ENCODE assay signal across 8 cellular contexts in the genomic region with DNA sequence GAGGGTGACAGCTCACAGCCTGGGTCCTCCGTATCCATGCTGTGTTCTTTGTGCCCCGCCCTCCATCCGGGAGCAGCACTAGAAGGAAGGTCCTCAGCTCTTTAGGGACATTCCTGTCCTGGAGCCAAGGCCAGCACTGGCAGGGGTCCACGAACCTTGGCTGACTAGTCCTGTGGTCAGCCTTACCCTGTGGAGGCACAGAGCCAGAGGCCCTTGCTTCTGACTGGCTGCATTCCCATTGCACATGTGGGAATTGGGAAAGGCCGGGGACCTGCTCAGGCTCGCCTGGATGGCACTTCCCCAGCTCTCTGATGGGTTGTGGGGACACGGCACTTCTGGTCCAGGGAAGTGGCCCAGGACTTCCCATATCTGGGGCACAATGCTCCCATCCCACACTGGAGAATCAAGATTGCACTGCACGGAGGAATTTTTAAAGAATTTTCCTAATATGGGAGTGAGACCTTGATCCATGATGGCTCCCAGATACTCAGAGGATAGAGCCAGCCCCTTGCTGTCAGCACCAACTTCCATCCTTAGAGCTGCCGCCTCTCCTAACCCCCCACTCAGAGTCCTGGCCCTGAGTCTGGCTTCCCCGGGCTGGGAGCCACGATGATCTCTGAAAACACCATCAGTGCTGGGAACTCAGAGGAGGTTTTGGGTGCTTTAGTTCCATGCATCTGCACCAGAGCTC. TPM values are rescaled to one million over a fixed set of nuclear protein-coding genes. Genes with fewer than 3 reads are reported as not detected.
DNase-seq lines count a peak whose midpoint lies in the region; TF ChIP-seq lines count a peak whose summit lies in the region.

No MANE protein-coding gene starts in this region.

- H3K36me3 ChIP-seq in MG63 = no peaks in the 10 kb centered on the region
- no peaks in the 10 kb centered on the region for H3K36me3 ChIP-seq in colonic mucosa
- no peaks in the 10 kb centered on the region for H3K36me3 ChIP-seq in tibial artery

- DNase-seq in MG63 = peak; percentile 96
- peak; percentile 64 for DNase-seq in colonic mucosa
- DNase-seq in lung microvascular endothelial cell (ENCODE audit: low read depth in 2 of 2) = peak; percentile 30 to 54
- DNase-seq in tibial artery = peak; percentile 97 to 99
- no peak for DNase-seq in activated CD4-positive, alpha-beta T cell treated with anti-CD3 and anti-CD28 coated beads for 48 hours
- DNase-seq in activated CD4-positive, CD25-positive, alpha-beta regulatory T cell treated with anti-CD3 and anti-CD28 coated beads, Interleukin-2, amount 50 U/mL, for 72 hours = no peak
- DNase-seq in NCI-H1694 treated with DMSO at 0.1 percent for 48 hours (lab: John Stamatoyannopoulos, UW) = no peak
- DNase-seq in activated T-cell treated with anti-CD3 and anti-CD28 coated beads, Interleukin-2, amount 50 U/mL, for 48 hours = no peak

- H3K4me3 ChIP-seq in MG63 (no peak overlapping the region), colonic mucosa (no peak overlapping the region), tibial artery (no peak overlapping the region)

- TF ChIP-seq CTCF in colonic mucosa (IDR thresholded peaks at IDR 0.05) (no peak), tibial artery (IDR thresholded peaks at IDR 0.05) (no peak)

- H3K9me3 ChIP-seq in MG63 (no peaks in the 10 kb centered on the region), colonic mucosa (no peaks in the 10 kb centered on the region), tibial artery (no peaks in the 10 kb centered on the region)

- H3K27ac ChIP-seq in colonic mucosa (peak overlapping the region; percentile 39), tibial artery (peak overlapping the region; percentile 74 to 78)

- H3K27me3 ChIP-seq in MG63 = no peaks in the 10 kb centered on the region
- no peaks in the 10 kb centered on the region for H3K27me3 ChIP-seq in colonic mucosa
- H3K27me3 ChIP-seq in tibial artery = no peaks in the 10 kb centered on the region

- peak overlapping the region in 1 of 2 donors; percentile 36 for H3K9ac ChIP-seq in colonic mucosa (ENCODE audit: low read depth in 2 of 2, low read length in 2 of 2)

- intact Hi-C loops in colonic mucosa (cut with DNase I) (no loop called here), tibial artery (cut with DNase I; ENCODE audit: low total_unique reads) (no loop called here)

- H3K4me1 ChIP-seq in colonic mucosa (peaks cover 4% of the 10 kb centered on the region), tibial artery (peaks cover 0 to 66% (median 42%) of the 10 kb centered on the region in 4 donors)

RNA-seq across cellular contexts. Expression of gene RHOB, which starts 24.7 kb away (rescaled TPM):
- total RNA-seq in MG63 (2014; rRNA removed; shearing (Covaris generic); ENCODE audit: low replicate concordance) = 65.2 and 65.4 TPM in 2 replicates
- 100 to 1,000 TPM in 1 of 2 donors, 10 to 100 TPM in 1; 77.5 to 165 TPM for total RNA-seq in colonic mucosa
- 293 and 1,023 TPM in 2 replicates for total RNA-seq in lung microvascular endothelial cell

Comparison
In these comparisons a context has a peak if more than half of its experiments do, and no peak if none do; other contexts are left out.
1. DNase-seq: peak in MG63 (single experiment), colonic mucosa (single experiment), lung microvascular endothelial cell (2 of 2) and tibial artery (2 of 2); none in activated CD4-positive, alpha-beta T cell treated with anti-CD3 and anti-CD28 coated beads for 48 hours (single experiment), activated CD4-positive, CD25-positive, alpha-beta regulatory T cell treated with anti-CD3 and anti-CD28 coated beads, Interleukin-2, amount 50 U/mL, for 72 hours (single experiment), NCI-H1694 treated with DMSO at 0.1 percent for 48 hours (single experiment) and activated T-cell treated with anti-CD3 and anti-CD28 coated beads, Interleukin-2, amount 50 U/mL, for 48 hours (0 of 2).